Comparison of ENCODE assay signal across 1 cellular context in genomic region chr17:35588196-35588920, GRCh38.
TF ChIP-seq lines count a peak whose summit lies in the region.

No MANE protein-coding gene starts in this region.

TF ChIP-seq in K562, 482 proteins besides CTCF, POLR2A, EP300 and RAD21 (continued from another document and continues in another):
- TF ChIP-seq FOXP4 (CRISPR knock-in tag; IDR thresholded peaks at IDR 0.05; ENCODE audit: borderline replicate concordance) (no peak), DPF2 (IDR thresholded peaks at IDR 0.05) (peak; percentile 58), ZNF644 (tag; IDR thresholded peaks at IDR 0.05; ENCODE audit: low read depth) (no peak), PCBP1 (IDR thresholded peaks at IDR 0.05; ENCODE audit: low read depth, low read length, poor library complexity, severe bottlenecking) (no peak), MLLT1 (IDR thresholded peaks at IDR 0.05) (peak in 1 of 2 experiments; percentile 82; a peak in 2 of 4 replicates), TAF9B (IDR thresholded peaks at IDR 0.05; ENCODE audit: partially characterized antibody) (peak; percentile 29), MNT (conservative IDR thresholded peaks at IDR 0.05) (peak; percentile 31 to 61; a peak in 2 of 4 replicates), ZKSCAN3 (CRISPR knock-in tag; IDR thresholded peaks at IDR 0.05) (no peak), CTBP1 (IDR thresholded peaks at IDR 0.05; ENCODE audit: borderline replicate concordance) (peak; percentile 77), KLF10 (CRISPR knock-in tag; IDR thresholded peaks at IDR 0.05) (no peak), ZNF384 (IDR thresholded peaks at IDR 0.05; ENCODE audit: low read depth, low read length) (no peak), RREB1 (CRISPR knock-in tag; IDR thresholded peaks at IDR 0.05) (no peak), USF2 (CRISPR knock-in tag; IDR thresholded peaks at IDR 0.05) (no peak), MYNN (IDR thresholded peaks at IDR 0.05) (no peak), MYNN (CRISPR knock-in tag; IDR thresholded peaks at IDR 0.05) (no peak), RBM39 (optimal IDR thresholded peaks at IDR 0.05; ENCODE audit: low read depth, low read length) (no peak), BRD9 (IDR thresholded peaks at IDR 0.05; ENCODE audit: low read depth, partially characterized antibody) (peak; percentile 60), NUFIP1 (IDR thresholded peaks at IDR 0.05; ENCODE audit: partially characterized antibody) (no peak), CUX1 (CRISPR knock-in tag; IDR thresholded peaks at IDR 0.05) (no peak), AFF4 (CRISPR knock-in tag; IDR thresholded peaks at IDR 0.05) (no peak; the same call in 1 of the 2 replicates), ZKSCAN1 (IDR thresholded peaks at IDR 0.05; ENCODE audit: low read depth, low read length) (no peak), ZNF224 (CRISPR knock-in tag; IDR thresholded peaks at IDR 0.05) (no peak), EWSR1 (IDR thresholded peaks at IDR 0.05; ENCODE audit: borderline replicate concordance, low read depth, partially characterized antibody) (no peak), TEAD4 (IDR thresholded peaks at IDR 0.05; ENCODE audit: low read length) (peak; percentile 69), TEAD4 (CRISPR knock-in tag; IDR thresholded peaks at IDR 0.05; ENCODE audit: borderline replicate concordance) (no peak), TAF1 (IDR thresholded peaks at IDR 0.05; ENCODE audit: control insufficient read depth, extremely low read depth, insufficient read depth, low read length, severe bottlenecking) (peak; percentile 26), FOS (IDR thresholded peaks at IDR 0.05; ENCODE audit: extremely low read depth, insufficient read length) (no peak), RAD51 (IDR thresholded peaks at IDR 0.05; ENCODE audit: borderline replicate concordance, low read depth) (no peak), ETS1 (conservative IDR thresholded peaks at IDR 0.05; ENCODE audit: control insufficient read depth, low read depth, low read length) (no peak), ZNF766 (CRISPR knock-in tag; conservative IDR thresholded peaks at IDR 0.05) (no peak), ZC3H11A (IDR thresholded peaks at IDR 0.05; ENCODE audit: low read depth, low read length) (no peak), DDX20 (tag; IDR thresholded peaks at IDR 0.05; ENCODE audit: low read depth) (no peak), ZNF551 (CRISPR knock-in tag; IDR thresholded peaks at IDR 0.05) (no peak)
